In genomic region chr3:187211532-187212274, GRCh38 we compare ENCODE assay signal across 19 cellular contexts. TPM values are rescaled to one million over a fixed set of nuclear protein-coding genes. Genes with fewer than 3 reads are reported as not detected.
DNase-seq lines count a peak whose midpoint lies in the region; ATAC-seq and TF ChIP-seq lines count a peak whose summit lies in the region.
"Had no signal": no experiment of that assay in that cellular context is flagged by ENCODE, and none has a peak within 500 bp of the region (broad histone marks: within the 10 kb centered on the region; RNA-seq: fewer than 3 reads in every experiment).

No MANE protein-coding gene starts in this region.

- no peak overlapping the region for H3K27ac ChIP-seq in mammary epithelial cell (ENCODE audit: insufficient read depth, low read depth, low read length)
- H3K27ac ChIP-seq in muscle layer of colon (ENCODE audit: low read depth, low read length) = peak overlapping the region; percentile 16
- no peak overlapping the region for H3K27ac ChIP-seq in CD4-positive, alpha-beta T cell (ENCODE audit: low read depth, low read length)

- H3K4me3 ChIP-seq in mammary epithelial cell (replicated peaks in 1 of 3; ENCODE audit: insufficient read depth in 1 of 3, low read depth in 2 of 3, low read length in 3 of 3) (no peak overlapping the region), muscle layer of colon (ENCODE audit: low read depth in 1 of 2, low read length in 2 of 2) (no peak overlapping the region)
- H3K4me3 ChIP-seq: Peyer's patch had no signal

- DNase-seq in EL (peak; percentile 61), OCI-M1 (lab: John Stamatoyannopoulos, UW) (peak; percentile 42), mammary epithelial cell (peak; percentile 74), posterior cingulate gyrus (no peak), foreskin melanocyte (no peak)
- DNase-seq in CD4-positive, alpha-beta T cell = no peak
- DNase-seq: cortex of kidney; DMS79; NCI-H446; Peyer's patch; stimulated activated CD4-positive, alpha-beta T cell treated with anti-CD3 and anti-CD28 coated beads, Interleukin-2, amount 100 ng/mL, for 48 hours; T1000 had no signal

- H3K27ac Mint-ChIP-seq in CD4-positive, alpha-beta T cell = no peak overlapping the region
- H3K27ac Mint-ChIP-seq: activated naive CD4-positive, alpha-beta T cell treated with anti-CD3 and anti-CD28 coated beads, Interleukin-2, amount 50 U/mL, for 24 hours; progenitor cell of endocrine pancreas; stimulated activated effector memory CD8-positive, alpha-beta T cell treated with anti-CD3 and anti-CD28 coated beads, Interleukin-12 subunit alpha, Interleukin-12 subunit beta, amount 100 ng/mL, for 72 hours had no signal

- intact Hi-C loops in mammary epithelial cell (cut with micrococcal nuclease) (no loop called here), posterior cingulate gyrus (cut with DNase I) (no loop called here)
- intact Hi-C loops in CD4-positive, alpha-beta T cell (cut with DNase I, micrococcal nuclease) = no loop called here

- H3K36me3 ChIP-seq in mammary epithelial cell (ENCODE audit: insufficient read depth, low read length) (no peaks in the 10 kb centered on the region), muscle layer of colon (ENCODE audit: insufficient read depth, low read length) (no peaks in the 10 kb centered on the region)
- H3K36me3 ChIP-seq: Peyer's patch had no signal

- 47% methylated on average over 4 of the region's 4 CpGs for WGBS in mammary epithelial cell (ENCODE audit: low coverage, missing lambda C conversion rate)

- BruUV-seq in mammary epithelial cell (replicated peaks; lab: Mats Ljungman, UMichigan) = no TSS peak

- no peaks in the 10 kb centered on the region for H4K20me1 ChIP-seq in mammary epithelial cell (ENCODE audit: insufficient read depth, low read length)

- H3K4me3 Mint-ChIP-seq in CD4-positive, alpha-beta T cell = no peak overlapping the region
- H3K4me3 Mint-ChIP-seq: activated naive CD4-positive, alpha-beta T cell treated with anti-CD3 and anti-CD28 coated beads, Interleukin-2, amount 50 U/mL, for 24 hours; stimulated activated effector memory CD8-positive, alpha-beta T cell treated with anti-CD3 and anti-CD28 coated beads, Interleukin-12 subunit alpha, Interleukin-12 subunit beta, amount 100 ng/mL, for 72 hours had no signal

- no peak overlapping the region for H3K9ac ChIP-seq in mammary epithelial cell (ENCODE audit: insufficient read depth, low read length)
- no peak overlapping the region for H3K9ac ChIP-seq in muscle layer of colon (ENCODE audit: low read length)

- dilution Hi-C loops in mammary epithelial cell (cut with HindIII; ENCODE audit: low sequenced_read_pairs) = no loop called here

- H3K4me1 ChIP-seq in mammary epithelial cell (ENCODE audit: insufficient read depth, low read length) = peaks cover 21% of the 10 kb centered on the region
- H3K4me1 ChIP-seq in muscle layer of colon (ENCODE audit: insufficient read depth, low read length) = peaks cover 53% of the 10 kb centered on the region

- H2AFZ ChIP-seq in mammary epithelial cell (ENCODE audit: low read depth, low read length) = no peak overlapping the region

- no peaks in the 10 kb centered on the region for H3K79me2 ChIP-seq in mammary epithelial cell (ENCODE audit: insufficient read depth, low read length)

- TF ChIP-seq CTCF in mammary epithelial cell (conservative IDR thresholded peaks at IDR 0.05 in 1 of 2, IDR thresholded peaks at IDR 0.05 in 1 of 2; ENCODE audit: extremely low read depth in 1 of 2, insufficient read depth in 1 of 2, low read depth in 1 of 2, low read length in 2 of 2) = no peak
- TF ChIP-seq CTCF in CD4-positive, alpha-beta T cell (IDR thresholded peaks at IDR 0.05) = no peak

- in situ Hi-C loops in mammary epithelial cell (cut with MboI; ENCODE audit: low sequenced_read_pairs in 2 of 2) = no loop called here

- no peaks in the 10 kb centered on the region for H3K27me3 Mint-ChIP-seq in CD4-positive, alpha-beta T cell
- H3K27me3 Mint-ChIP-seq: activated naive CD4-positive, alpha-beta T cell treated with anti-CD3 and anti-CD28 coated beads, Interleukin-2, amount 50 U/mL, for 24 hours had no signal

- no peaks in the 10 kb centered on the region for H3K4me1 Mint-ChIP-seq in CD4-positive, alpha-beta T cell (ENCODE audit: low read depth)
- H3K4me1 Mint-ChIP-seq: activated naive CD4-positive, alpha-beta T cell treated with anti-CD3 and anti-CD28 coated beads, Interleukin-2, amount 50 U/mL, for 24 hours; stimulated activated effector memory CD8-positive, alpha-beta T cell treated with anti-CD3 and anti-CD28 coated beads, Interleukin-12 subunit alpha, Interleukin-12 subunit beta, amount 100 ng/mL, for 72 hours had no signal

- H3K4me2 ChIP-seq in mammary epithelial cell (ENCODE audit: insufficient read depth, low read depth, low read length) = no peak overlapping the region

- POLR2A ChIA-PET in CD4-positive, alpha-beta T cell (lab: Charles Lee) = no interaction called here

- H3K27me3 ChIP-seq in mammary epithelial cell (ENCODE audit: insufficient read depth, low read length) (no peaks in the 10 kb centered on the region), muscle layer of colon (ENCODE audit: control insufficient read depth in 1 of 2, insufficient read depth in 2 of 2, low read length in 2 of 2) (no peaks in the 10 kb centered on the region)
- no peaks in the 10 kb centered on the region for H3K27me3 ChIP-seq in CD4-positive, alpha-beta T cell (ENCODE audit: control insufficient read depth, insufficient read depth, low read length)
- H3K27me3 ChIP-seq: Peyer's patch had no signal

- no peak for ATAC-seq in CD4-positive, alpha-beta T cell (ENCODE audit: poor library complexity)
- ATAC-seq in HG02763 (IDR thresholded peaks at IDR 0.05; ENCODE audit: unreplicated experiment) = no peak
- ATAC-seq: stimulated activated effector memory CD8-positive, alpha-beta T cell treated with anti-CD3 and anti-CD28 coated beads, Interleukin-12 subunit alpha, Interleukin-12 subunit beta, amount 100 ng/mL, for 72 hours had no signal

- no peaks in the 10 kb centered on the region for H3K9me3 Mint-ChIP-seq in CD4-positive, alpha-beta T cell
- H3K9me3 Mint-ChIP-seq: activated naive CD4-positive, alpha-beta T cell treated with anti-CD3 and anti-CD28 coated beads, Interleukin-2, amount 50 U/mL, for 24 hours had no signal

- H3K36me3 Mint-ChIP-seq in CD4-positive, alpha-beta T cell (ENCODE audit: low read depth) = no peaks in the 10 kb centered on the region
- H3K36me3 Mint-ChIP-seq: activated naive CD4-positive, alpha-beta T cell treated with anti-CD3 and anti-CD28 coated beads, Interleukin-2, amount 50 U/mL, for 24 hours; stimulated activated effector memory CD8-positive, alpha-beta T cell treated with anti-CD3 and anti-CD28 coated beads, Interleukin-12 subunit alpha, Interleukin-12 subunit beta, amount 100 ng/mL, for 72 hours had no signal

- H3K9me3 ChIP-seq in mammary epithelial cell (replicated peaks; ENCODE audit: insufficient read depth, low read length) (peaks cover 7% of the 10 kb centered on the region), muscle layer of colon (ENCODE audit: low read length) (no peaks in the 10 kb centered on the region)
- no peaks in the 10 kb centered on the region for H3K9me3 ChIP-seq in CD4-positive, alpha-beta T cell (ENCODE audit: control insufficient read depth, low read length)
- H3K9me3 ChIP-seq: Peyer's patch had no signal

- CTCF ChIA-PET in mammary epithelial cell (lab: Charles Lee; ENCODE audit: low non-redundant PET) = no interaction called here
- CTCF ChIA-PET in CD4-positive, alpha-beta T cell (lab: Charles Lee) = no interaction called here

RNA-seq across cellular contexts. Expression of gene RTP1, which starts 14.4 kb away (rescaled TPM):
- not detected for total RNA-seq in mammary epithelial cell
- not detected for polyA plus RNA-seq in mammary epithelial cell
- polyA minus RNA-seq in mammary epithelial cell = not detected
- total RNA-seq in CD4-positive, alpha-beta T cell = not detected
- total RNA-seq: mononuclear cell, Peyer's patch, progenitor cell of endocrine pancreas had no signal
- polyA plus RNA-seq: BJ had no signal

Comparison
In these comparisons a context has a peak if more than half of its experiments do, and no peak if none do; other contexts are left out.
1. DNase-seq: peak in EL (single experiment), OCI-M1 (single experiment) and mammary epithelial cell (single experiment); none in CD4-positive, alpha-beta T cell (0 of 10), posterior cingulate gyrus (0 of 10) and foreskin melanocyte (single experiment).